In genomic region chr17:38558751-38559024, GRCh38 we compare ENCODE assay signal across 8 cellular contexts. TPM values are rescaled to one million over a fixed set of nuclear protein-coding genes. Genes with fewer than 3 reads are reported as not detected.
A peak's percentile ranks its signal among the peaks of the same experiment; 100 is the strongest.
DNase-seq lines count a peak whose midpoint lies in the region; ATAC-seq and TF ChIP-seq lines count a peak whose summit lies in the region.

No MANE protein-coding gene starts in this region.

- no peaks in the 10 kb centered on the region for H3K36me3 Mint-ChIP-seq in activated naive CD8-positive, alpha-beta T cell treated with anti-CD3 and anti-CD28 coated beads, Interleukin-2, amount 10 ng/mL, durations not matched to agents 7 days and 5 days

- H3K27ac ChIP-seq in left lung (no peak overlapping the region), transverse colon (peak overlapping the region in 1 of 4 donors; percentile 45), gastroesophageal sphincter (peak overlapping the region in 2 of 4 donors; percentile 26 to 58)

- H3K9me3 ChIP-seq in left lung (no peaks in the 10 kb centered on the region), transverse colon (no peaks in the 10 kb centered on the region), gastroesophageal sphincter (no peaks in the 10 kb centered on the region)

- peak overlapping the region; percentile 21 to 37 for H3K4me3 ChIP-seq in left lung
- peak overlapping the region in 3 of 4 donors; percentile 18 to 46 (median 28) for H3K4me3 ChIP-seq in transverse colon
- peak overlapping the region in 1 of 2 donors; percentile 51 for H3K4me3 ChIP-seq in gastroesophageal sphincter

- in situ Hi-C loops in transverse colon (cut with MboI; ENCODE audit: low pct_ligation_motif_present in 1 of 4, low pct_unique_long_range_greater_than_20kb in 1 of 4, low sequenced_read_pairs in 3 of 4), result loop anchor here in 2 of 4 donors (10.0 to 25.0 kb wide), 2 partner anchors 104 to 106 kb away; partner anchors contain the start of gene EPOP (in 1 of the 2)

- H3K27me3 ChIP-seq in left lung, result peaks cover 39 to 53% of the 10 kb centered on the region in 2 donors
- H3K27me3 ChIP-seq in transverse colon, result peaks cover 44% of the 10 kb centered on the region
- peaks cover 85% of the 10 kb centered on the region for H3K27me3 ChIP-seq in gastroesophageal sphincter

- no peak overlapping the region for H3K27ac Mint-ChIP-seq in activated naive CD8-positive, alpha-beta T cell treated with anti-CD3 and anti-CD28 coated beads, Interleukin-2, amount 10 ng/mL, durations not matched to agents 7 days and 5 days

- peaks cover 27% of the 10 kb centered on the region for H3K4me1 Mint-ChIP-seq in activated naive CD8-positive, alpha-beta T cell treated with anti-CD3 and anti-CD28 coated beads, Interleukin-2, amount 10 ng/mL, durations not matched to agents 7 days and 5 days

- TF ChIP-seq CTCF in left lung (IDR thresholded peaks at IDR 0.05) (no peak), transverse colon (IDR thresholded peaks at IDR 0.05) (no peak), gastroesophageal sphincter (IDR thresholded peaks at IDR 0.05) (no peak), GM10248 (IDR thresholded peaks at IDR 0.05; ENCODE audit: control extremely low read depth, extremely low read depth, low read depth, missing control alignments) (no peak)

- TF ChIP-seq EP300 in transverse colon (IDR thresholded peaks at IDR 0.05; ENCODE audit: low read depth) (no peak), gastroesophageal sphincter (IDR thresholded peaks at IDR 0.05) (no peak)

- CTCF ChIA-PET in GM10248 (lab: Yijun Ruan, JAX), result interaction anchor here (0.6 to 15.6 kb wide), 42 partner anchors 9 to 498 kb away, joined by 3 to 416 read pairs (median 5); partner anchors contain the start of gene SRCIN1

- peak overlapping the region; percentile 85 for H3K4me3 Mint-ChIP-seq in activated naive CD8-positive, alpha-beta T cell treated with anti-CD3 and anti-CD28 coated beads, Interleukin-2, amount 10 ng/mL, durations not matched to agents 7 days and 5 days

- H3K4me1 ChIP-seq in left lung (peaks cover 14 to 32% of the 10 kb centered on the region in 2 donors), transverse colon (peaks cover 9 to 30% (median 28%) of the 10 kb centered on the region in 4 donors), gastroesophageal sphincter (peaks cover 0 to 52% (median 32%) of the 10 kb centered on the region in 3 donors)

- H3K9me3 Mint-ChIP-seq in activated naive CD8-positive, alpha-beta T cell treated with anti-CD3 and anti-CD28 coated beads, Interleukin-2, amount 10 ng/mL, durations not matched to agents 7 days and 5 days, result no peaks in the 10 kb centered on the region

- peaks cover 45% of the 10 kb centered on the region for H3K27me3 Mint-ChIP-seq in activated naive CD8-positive, alpha-beta T cell treated with anti-CD3 and anti-CD28 coated beads, Interleukin-2, amount 10 ng/mL, durations not matched to agents 7 days and 5 days

- ATAC-seq in Right ventricle myocardium inferior, result peak; percentile 2
- peak; percentile 9 for ATAC-seq in activated naive CD8-positive, alpha-beta T cell treated with anti-CD3 and anti-CD28 coated beads, Interleukin-2, amount 10 ng/mL, durations not matched to agents 7 days and 5 days (ENCODE audit: low read depth)
- ATAC-seq in left lung, result peak; percentile 2
- no peak for ATAC-seq in gastroesophageal sphincter
- no peak for ATAC-seq in HG02571 (IDR thresholded peaks at IDR 0.05; ENCODE audit: unreplicated experiment)

- H3K36me3 ChIP-seq in left lung (no peaks in the 10 kb centered on the region), transverse colon (no peaks in the 10 kb centered on the region), gastroesophageal sphincter (no peaks in the 10 kb centered on the region)

- POLR2A ChIA-PET in activated naive CD8-positive, alpha-beta T cell treated with anti-CD3 and anti-CD28 coated beads, Interleukin-2, amount 10 ng/mL, durations not matched to agents 7 days and 5 days (lab: Charles Lee), result interaction anchor here (1.0 to 2.0 kb wide), 7 partner anchors 24 to 116 kb away, joined by 4 to 8 read pairs (median 7); partner anchors contain the start of genes EPOP and SRCIN1
- POLR2A ChIA-PET in GM10248 (lab: Yijun Ruan, JAX), result interaction anchor here (1.3 to 2.4 kb wide), 2 partner anchors 24 to 109 kb away, joined by 4 to 8 read pairs; no protein-coding TSS in a partner anchor

- TF ChIP-seq POLR2A in transverse colon (IDR thresholded peaks at IDR 0.05) (no peak), gastroesophageal sphincter (IDR thresholded peaks at IDR 0.05) (no peak)

- intact Hi-C loops in Right ventricle myocardium inferior (cut with DNase I) (loop anchor here (1.0 to 5.0 kb wide), 3 partner anchors 26 to 184 kb away; no protein-coding TSS in a partner anchor), cardiac septum (cut with DNase I) (loop anchor here (1.0 kb wide), 1 partner anchor 26 kb away; no protein-coding TSS in a partner anchor), left lung (cut with DNase I) (no loop called here), transverse colon (cut with DNase I; ENCODE audit: low total_unique reads) (loop anchor here (2.0 kb wide), 1 partner anchor 108 kb away; no protein-coding TSS in a partner anchor)

- 4 to 14% methylated on average over 5 to 10 of the region's 10 CpGs for WGBS in transverse colon (ENCODE audit: low coverage in 1 of 2), 2 donors
- 0% methylated on average over 1 to 9 of the region's 10 CpGs for WGBS in gastroesophageal sphincter (ENCODE audit: low coverage in 1 of 2), 2 donors

- DNase-seq in Right ventricle myocardium inferior (ENCODE audit: missing footprints) (no peak), cardiac septum (ENCODE audit: low spot score) (no peak), left lung (no peak), transverse colon (no peak), GM10248 (ENCODE audit: extremely low spot score) (no peak)
- no peak for DNase-seq in activated naive CD8-positive, alpha-beta T cell treated with anti-CD3 and anti-CD28 coated beads, Interleukin-2, amount 10 ng/mL, durations not matched to agents 7 days and 5 days

RNA-seq across cellular contexts. Expression of gene SRCIN1, which starts 47.1 kb away (rescaled TPM):
- total RNA-seq in Right ventricle myocardium inferior (1.4 TPM), cardiac septum (6.2 TPM), left lung (1 to 10 TPM; 2.7 to 2.8 TPM), transverse colon (1 to 10 TPM; 1.8 to 8.8 (median 5.2) TPM), gastroesophageal sphincter (1 to 10 TPM in 2 of 4 donors, under 1 TPM in 2; 0.67 to 2.6 (median 1.5) TPM)
- under 1 TPM in 1 of 2 experiments, not detected in 1; 0.11 TPM for total RNA-seq in activated naive CD8-positive, alpha-beta T cell treated with anti-CD3 and anti-CD28 coated beads, Interleukin-2, amount 10 ng/mL, durations not matched to agents 7 days and 5 days

Comparison
In these comparisons a context has a peak if more than half of its experiments do, and no peak if none do; other contexts are left out.
1. ATAC-seq: peak in Right ventricle myocardium inferior (single experiment), activated naive CD8-positive, alpha-beta T cell treated with anti-CD3 and anti-CD28 coated beads, Interleukin-2, amount 10 ng/mL, durations not matched to agents 7 days and 5 days (single experiment) and left lung (single experiment); none in gastroesophageal sphincter (single experiment) and HG02571 (single experiment).
2. intact Hi-C loops: an anchor here in Right ventricle myocardium inferior (1.0 to 5.0 kb wide), cardiac septum (1.0 kb wide) and transverse colon (2.0 kb wide); none called in left lung.